Comparison of ENCODE assay signal across 11 cellular contexts in the genomic region with DNA sequence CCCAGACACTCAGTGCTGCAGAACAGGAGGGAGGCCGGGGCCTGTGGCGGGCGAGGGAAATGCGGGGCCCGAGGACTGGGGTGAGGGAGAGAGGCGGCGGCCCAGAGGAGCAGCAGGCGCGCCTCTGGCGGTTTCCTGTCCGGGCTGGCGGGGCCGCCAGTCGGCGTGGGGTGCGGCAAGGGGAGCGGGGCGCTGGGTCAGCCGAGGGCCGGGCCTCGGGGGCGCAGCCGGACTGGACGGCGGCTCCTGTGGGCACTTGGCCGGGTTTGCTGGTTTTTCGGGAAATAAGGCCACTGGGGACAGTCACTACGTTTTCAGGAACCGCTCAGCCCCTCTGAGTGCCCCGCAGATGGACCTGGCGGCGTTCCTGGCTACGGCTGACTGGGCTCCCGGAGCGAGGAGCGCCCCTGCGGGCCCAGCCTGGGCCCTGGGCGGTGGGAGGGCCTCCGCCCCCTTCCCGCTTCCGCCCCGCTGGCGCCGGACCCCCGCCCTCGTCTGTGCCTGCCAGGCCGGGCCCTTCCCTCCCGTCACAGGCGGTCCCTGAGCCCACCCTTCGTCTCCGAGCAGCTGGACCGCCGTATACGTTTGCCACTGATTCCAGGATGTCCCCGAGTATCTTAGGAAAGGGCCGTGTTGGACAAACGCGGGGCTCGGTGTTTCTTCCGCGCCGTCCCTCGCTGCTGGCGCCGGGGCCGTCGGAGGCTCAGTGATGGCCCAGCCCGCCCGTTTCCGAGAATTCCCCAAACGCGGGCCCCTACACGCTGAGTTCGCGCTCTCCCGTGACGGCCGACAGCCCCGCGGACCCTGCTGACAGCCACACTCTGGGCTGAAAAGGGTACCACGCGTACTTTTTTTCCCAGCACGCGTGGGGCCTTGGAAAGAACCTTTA.
DNase-seq lines count a peak whose midpoint lies in the region; ATAC-seq and TF ChIP-seq lines count a peak whose summit lies in the region.
"Had no signal": no experiment of that assay in that cellular context is flagged by ENCODE, and none has a peak within 500 bp of the region (broad histone marks: within the 10 kb centered on the region; RNA-seq: fewer than 3 reads in every experiment).

No MANE protein-coding gene starts in this region.

- H3K4me1 ChIP-seq in right cardiac atrium (ENCODE audit: control insufficient read depth, insufficient read depth, low read length) (peaks cover 11% of the 10 kb centered on the region), parathyroid adenoma (no peaks in the 10 kb centered on the region), uterus (no peaks in the 10 kb centered on the region), colonic mucosa (no peaks in the 10 kb centered on the region)

- H3K79me2 ChIP-seq in parathyroid adenoma, result no peaks in the 10 kb centered on the region

- H3K4me2 ChIP-seq in parathyroid adenoma (ENCODE audit: low read length), result no peak overlapping the region

- DNase-seq in activated CD8-positive, alpha-beta memory T cell treated with anti-CD3 and anti-CD28 coated beads, Interleukin-2, amount 50 U/mL, for 48 hours, result peak; percentile 43
- DNase-seq in activated CD8-positive, alpha-beta memory T cell treated with anti-CD3 and anti-CD28 coated beads, Interleukin-2, amount 50 U/mL, for 4 hours, result no peak
- DNase-seq in right cardiac atrium, result peak; percentile 75 to 88 (median 88)
- peak in 1 of 2 donors; percentile 36 for DNase-seq in uterus
- no peak for DNase-seq in activated CD4-positive, alpha-beta T cell treated with anti-CD3 and anti-CD28 coated beads for 48 hours
- DNase-seq in colonic mucosa, result no peak
- DNase-seq: activated CD4-positive, alpha-beta T cell treated with anti-CD3 and anti-CD28 coated beads, Interleukin-2, amount 10 ng/mL, durations not matched to agents 24 days and 14 days; anterior cingulate cortex; stimulated activated CD4-positive, alpha-beta T cell treated with anti-CD3 and anti-CD28 coated beads, Interleukin-12 subunit alpha, Interleukin-12 subunit beta, amount 100 ng/mL, for 4 hours had no signal

- TF ChIP-seq POLR2A in uterus (IDR thresholded peaks at IDR 0.05), result peak in 1 of 2 donors; percentile 8

- WGBS in right cardiac atrium, result 21% methylated on average over 84 of the region's 84 CpGs

- intact Hi-C loops in right cardiac atrium (cut with DNase I), result no loop called here
- intact Hi-C loops in uterus (cut with DNase I; ENCODE audit: low total_unique reads), result no loop called here
- intact Hi-C loops in colonic mucosa (cut with DNase I), result no loop called here

- TF ChIP-seq CTCF in parathyroid adenoma (IDR thresholded peaks at IDR 0.05) (no peak), uterus (IDR thresholded peaks at IDR 0.05) (no peak), colonic mucosa (IDR thresholded peaks at IDR 0.05) (no peak)

- H3K36me3 ChIP-seq in parathyroid adenoma (ENCODE audit: control insufficient read depth, insufficient read depth, low read length) (no peaks in the 10 kb centered on the region), uterus (no peaks in the 10 kb centered on the region), colonic mucosa (no peaks in the 10 kb centered on the region)

- peak overlapping the region; percentile 73 for H2AFZ ChIP-seq in parathyroid adenoma

- ATAC-seq in right cardiac atrium (peak; percentile 78 to 90), GM18867 (IDR thresholded peaks at IDR 0.05; ENCODE audit: unreplicated experiment) (no peak)

- H3K27me3 ChIP-seq in right cardiac atrium (ENCODE audit: control insufficient read depth, insufficient read depth) (no peaks in the 10 kb centered on the region), parathyroid adenoma (ENCODE audit: control insufficient read depth, insufficient read depth, low read length) (no peaks in the 10 kb centered on the region), uterus (no peaks in the 10 kb centered on the region), colonic mucosa (no peaks in the 10 kb centered on the region)

- H3K27ac ChIP-seq in right cardiac atrium (ENCODE audit: low read length), result peak overlapping the region; percentile 26
- H3K27ac ChIP-seq in parathyroid adenoma, result peak overlapping the region; percentile 51
- peak overlapping the region; percentile 20 to 59 for H3K27ac ChIP-seq in uterus
- H3K27ac ChIP-seq in colonic mucosa, result no peak overlapping the region

- H3K4me3 ChIP-seq in right cardiac atrium (ENCODE audit: low read length), result peak overlapping the region; percentile 1
- no peak overlapping the region for H3K4me3 ChIP-seq in parathyroid adenoma (ENCODE audit: low read depth, low read length)
- peak overlapping the region; percentile 10 to 27 for H3K4me3 ChIP-seq in uterus
- no peak overlapping the region for H3K4me3 ChIP-seq in colonic mucosa

- H3K9me3 ChIP-seq in right cardiac atrium (ENCODE audit: control insufficient read depth, low read length) (no peaks in the 10 kb centered on the region), parathyroid adenoma (ENCODE audit: control insufficient read depth, low read length) (no peaks in the 10 kb centered on the region), uterus (no peaks in the 10 kb centered on the region), colonic mucosa (no peaks in the 10 kb centered on the region)

- no peak overlapping the region for H3K9ac ChIP-seq in parathyroid adenoma
- H3K9ac ChIP-seq in colonic mucosa (ENCODE audit: low read depth in 2 of 2, low read length in 2 of 2), result peak overlapping the region in 1 of 2 donors; percentile 35

Comparison
In these comparisons a context has a peak if more than half of its experiments do, and no peak if none do; other contexts are left out.
1. DNase-seq: peak in activated CD8-positive, alpha-beta memory T cell treated with anti-CD3 and anti-CD28 coated beads, Interleukin-2, amount 50 U/mL, for 48 hours (single experiment) and right cardiac atrium (3 of 3); none in activated CD8-positive, alpha-beta memory T cell treated with anti-CD3 and anti-CD28 coated beads, Interleukin-2, amount 50 U/mL, for 4 hours (single experiment), activated CD4-positive, alpha-beta T cell treated with anti-CD3 and anti-CD28 coated beads for 48 hours (single experiment) and colonic mucosa (single experiment).
2. H3K4me3 ChIP-seq: peak in right cardiac atrium (single experiment) and uterus (2 of 2); none in parathyroid adenoma (single experiment) and colonic mucosa (single experiment).